Comparison of ENCODE assay signal across 23 cellular contexts in genomic region chr19:876780-877314, GRCh38. TPM values are rescaled to one million over a fixed set of nuclear protein-coding genes. Genes with fewer than 3 reads are reported as not detected.
DNase-seq lines count a peak whose midpoint lies in the region; ATAC-seq, FAIRE-seq and TF ChIP-seq lines count a peak whose summit lies in the region.
"Had no signal": no experiment of that assay in that cellular context is flagged by ENCODE, and none has a peak within 500 bp of the region (broad histone marks: within the 10 kb centered on the region; RNA-seq: fewer than 3 reads in every experiment).

No MANE protein-coding gene starts in this region.

- no peak for TF ChIP-seq EP300 in GM12878 (IDR thresholded peaks at IDR 0.05; ENCODE audit: borderline replicate concordance in 1 of 2, control insufficient read depth in 1 of 2, low read depth in 2 of 2, low read length in 2 of 2)

- H3K27me3 Mint-ChIP-seq in stimulated activated naive CD8-positive, alpha-beta T cell treated with anti-CD3 and anti-CD28 coated beads, Interleukin-15, amount 100 ng/mL, for 72 hours, result no peaks in the 10 kb centered on the region
- H3K27me3 Mint-ChIP-seq: CD4-positive, alpha-beta memory T cell had no signal

- H2AK5ac ChIP-seq in trophoblast cell (ENCODE audit: low read length), result no peak overlapping the region

- no peak overlapping the region for H3K4me3 Mint-ChIP-seq in stimulated activated naive CD8-positive, alpha-beta T cell treated with anti-CD3 and anti-CD28 coated beads, Interleukin-15, amount 100 ng/mL, for 72 hours
- H3K4me3 Mint-ChIP-seq: CD14-positive monocyte; CD4-positive, alpha-beta memory T cell; HFFc6 had no signal

- H3K9me3 ChIP-seq in GM12878 (replicated peaks; ENCODE audit: control insufficient read depth, insufficient read depth, low read length) (no peaks in the 10 kb centered on the region; the same call in 2 of the 3 replicates), trophoblast cell (ENCODE audit: insufficient read depth, low read depth, low read length) (peaks cover 4% of the 10 kb centered on the region)
- H3K9me3 ChIP-seq: BLaER1 had no signal

- no peaks in the 10 kb centered on the region for H3K4me1 ChIP-seq in GM12878 (ENCODE audit: control insufficient read depth, insufficient read depth, low read length)
- no peaks in the 10 kb centered on the region for H3K4me1 ChIP-seq in trophoblast cell (ENCODE audit: control insufficient read depth in 1 of 2, insufficient read depth in 2 of 2, low read length in 2 of 2)

- RAD21 ChIA-PET in GM12878 (lab: Charles Lee; ENCODE audit: unreplicated experiment), result no interaction called here

- no peak overlapping the region for H4K12ac ChIP-seq in trophoblast cell (ENCODE audit: low read depth, low read length)

- no peak overlapping the region for H2BK12ac ChIP-seq in trophoblast cell (ENCODE audit: low read length)

- FAIRE-seq in GM12878 (lab: Jason Lieb, UNC), result no peak
- FAIRE-seq: G401.6, GM12892, GM18507, H54 had no signal

- CTCF ChIA-PET in GM12878 (lab: Yijun Ruan, JAX), result no interaction called here

- H2BK120ac ChIP-seq in trophoblast cell (ENCODE audit: insufficient read depth, low read length, poor library complexity), result no peak overlapping the region

- H2AFZ ChIP-seq in GM12878 (ENCODE audit: control insufficient read depth, low read depth, low read length) (no peak overlapping the region), trophoblast cell (ENCODE audit: insufficient read depth, low read length, poor library complexity) (no peak overlapping the region)
- H2AFZ ChIP-seq: GM23248 had no signal

- no peak overlapping the region for H2BK5ac ChIP-seq in trophoblast cell (ENCODE audit: low read depth, low read length, poor library complexity)

- 0 out of 2 replicates have a peak, but pooled peaks have one; percentile 12 for TF ChIP-seq POLR2A in GM12878 (IDR thresholded peaks at IDR 0.05; ENCODE audit: low read depth, low read length)

- H3K4me3 ChIP-seq in GM12878 (no peak overlapping the region), trophoblast cell (ENCODE audit: low read depth, low read length) (no peak overlapping the region)
- H3K4me3 ChIP-seq: BLaER1, GM23248 had no signal

- no peaks in the 10 kb centered on the region for H3K9me3 Mint-ChIP-seq in stimulated activated naive CD8-positive, alpha-beta T cell treated with anti-CD3 and anti-CD28 coated beads, Interleukin-15, amount 100 ng/mL, for 72 hours
- H3K9me3 Mint-ChIP-seq: HFFc6 had no signal

- TF ChIP-seq CTCF in GM12878 (IDR thresholded peaks at IDR 0.05 in 2 of 3, conservative IDR thresholded peaks at IDR 0.05 in 1 of 3; ENCODE audit: control insufficient read depth in 2 of 3, extremely low read depth in 1 of 3, insufficient read depth in 1 of 3, low read depth in 3 of 3, low read length in 3 of 3), result no peak

- no peak overlapping the region for H3K23ac ChIP-seq in trophoblast cell (ENCODE audit: low read length)

- no peak overlapping the region for H3K4ac ChIP-seq in trophoblast cell (ENCODE audit: low read depth, low read length)

- H3K4me2 ChIP-seq in GM12878 (ENCODE audit: control insufficient read depth, insufficient read depth) (no peak overlapping the region), trophoblast cell (ENCODE audit: low read length) (peak overlapping the region; percentile 1)
- H3K4me2 ChIP-seq: BLaER1 had no signal

- H3K4me1 Mint-ChIP-seq in stimulated activated naive CD8-positive, alpha-beta T cell treated with anti-CD3 and anti-CD28 coated beads, Interleukin-15, amount 100 ng/mL, for 72 hours, result peaks cover 9% of the 10 kb centered on the region

- H3K14ac ChIP-seq in trophoblast cell (ENCODE audit: low read length), result no peak overlapping the region

- no peaks in the 10 kb centered on the region for H3K79me2 ChIP-seq in GM12878 (ENCODE audit: control insufficient read depth, insufficient read depth, low read length)
- no peaks in the 10 kb centered on the region for H3K79me2 ChIP-seq in trophoblast cell (ENCODE audit: control insufficient read depth, insufficient read depth, low read length, poor library complexity)

- POLR2A ChIA-PET in GM12878 (lab: Charles Lee), result interaction anchor here (0.6 to 1.5 kb wide), 2 partner anchors 12 to 32 kb away, joined by 3 read pairs; no protein-coding TSS in a partner anchor

- H3K36me3 ChIP-seq in GM12878 (ENCODE audit: control insufficient read depth in 2 of 2, insufficient read depth in 2 of 2, low read length in 1 of 2) (no peaks in the 10 kb centered on the region; a peak in 1 of 4 replicates), trophoblast cell (ENCODE audit: control insufficient read depth in 1 of 2, insufficient read depth in 2 of 2, low read length in 2 of 2) (peaks cover 55 to 60% of the 10 kb centered on the region in 2 experiments)

- no peaks in the 10 kb centered on the region for H3K79me1 ChIP-seq in trophoblast cell (ENCODE audit: low read length)

- H3K9ac ChIP-seq in GM12878 (ENCODE audit: control insufficient read depth, insufficient read depth, low read length), result no peak overlapping the region
- H3K9ac ChIP-seq in trophoblast cell (ENCODE audit: low read length), result no peak overlapping the region
- H3K9ac ChIP-seq: BLaER1, GM23248 had no signal

- SMC1A ChIA-PET in GM12878 (lab: Charles Lee; ENCODE audit: uncharacterized antibody, unreplicated experiment), result no interaction called here

- DNase-seq in DMS53 (lab: John Stamatoyannopoulos, UW) (peak; percentile 56), DMS53 treated with DMSO at 0.1 percent for 48 hours (lab: John Stamatoyannopoulos, UW; ENCODE audit: unreplicated experiment) (no peak), GM12878 (ENCODE audit: low read depth, low spot score) (no peak), trophoblast cell (no peak), NAMALWA (ENCODE audit: low spot score) (no peak)
- DNase-seq in stimulated activated naive CD8-positive, alpha-beta T cell treated with anti-CD3 and anti-CD28 coated beads, Interleukin-15, amount 100 ng/mL, for 72 hours, result no peak
- no peak for DNase-seq in stimulated activated naive CD8-positive, alpha-beta T cell treated with anti-CD3 and anti-CD28 coated beads, Interleukin-15, Interleukin-2, amounts not matched to agents 100 U/mL and 50 U/mL, for 24 hours
- DNase-seq: 8988T; Calu3; CD4-positive, alpha-beta memory T cell; GM23248; HCEC 1CT; HFFc6 had no signal

- H4K8ac ChIP-seq in trophoblast cell (ENCODE audit: low read depth, low read length), result no peak overlapping the region

- in situ Hi-C loops in GM12878 (cut with MboI), result no loop called here

- no peak overlapping the region for H3K18ac ChIP-seq in trophoblast cell (ENCODE audit: low read length)

- 69% methylated on average over 21 of the region's 29 CpGs for WGBS in GM12878 (ENCODE audit: insufficient coverage, insufficient replicate concordance, low lambda C conversion rate, missing lambda C conversion rate)
- WGBS in trophoblast cell (ENCODE audit: extremely low coverage, insufficient coverage, insufficient read length), result no CpG with 5 or more reads among the region's 29 CpGs

- H4K91ac ChIP-seq in trophoblast cell (ENCODE audit: low read depth, low read length), result no peak overlapping the region

- H4K20me1 ChIP-seq in GM12878 (ENCODE audit: control insufficient read depth, insufficient read depth), result no peaks in the 10 kb centered on the region

- TF ChIP-seq RAD21 in GM12878 (IDR thresholded peaks at IDR 0.05; ENCODE audit: insufficient read depth, low read depth, low read length), result no peak

- ATAC-seq in stimulated activated naive CD8-positive, alpha-beta T cell treated with anti-CD3 and anti-CD28 coated beads, Interleukin-15, amount 100 ng/mL, for 72 hours, result peak; percentile 16
- ATAC-seq in stimulated activated naive CD8-positive, alpha-beta T cell treated with anti-CD3 and anti-CD28 coated beads, Interleukin-15, Interleukin-2, amounts not matched to agents 100 U/mL and 50 U/mL, for 24 hours, result no peak
- ATAC-seq in GM12878 (no peak), HG03354 (IDR thresholded peaks at IDR 0.05; ENCODE audit: poor library complexity, severe bottlenecking, unreplicated experiment) (no peak)

- H3K27ac Mint-ChIP-seq in stimulated activated naive CD8-positive, alpha-beta T cell treated with anti-CD3 and anti-CD28 coated beads, Interleukin-15, amount 100 ng/mL, for 72 hours, result no peak overlapping the region
- H3K27ac Mint-ChIP-seq: HFFc6 had no signal

- intact Hi-C loops in GM12878 (cut with micrococcal nuclease; ENCODE audit: unreplicated experiment), result no loop called here

- H3K27ac ChIP-seq in GM12878 (ENCODE audit: control insufficient read depth, insufficient read depth), result no peak overlapping the region
- H3K27ac ChIP-seq in trophoblast cell (ENCODE audit: low read depth, low read length), result no peak overlapping the region
- H3K27ac ChIP-seq: BLaER1, GM23248 had no signal

- H3K27me3 ChIP-seq in GM12878 (replicated peaks in 1 of 2; ENCODE audit: control insufficient read depth in 2 of 2, insufficient read depth in 2 of 2, low read length in 1 of 2) (no peaks in the 10 kb centered on the region), trophoblast cell (ENCODE audit: insufficient read depth, low read length) (no peaks in the 10 kb centered on the region)
- H3K27me3 ChIP-seq: BLaER1 had no signal

- no TSS peak for BruUV-seq in GM12878 (replicated peaks; lab: Mats Ljungman, UMichigan)

RNA-seq across cellular contexts. Expression of gene MED16, which starts 16.1 kb away (rescaled TPM):
- total RNA-seq in GM12878 (2013; cell fraction: nucleolus; rRNA removed), result 36.0 and 39.7 TPM in 2 replicates
- total RNA-seq in GM12878 (2014; rRNA removed), result 10.7 and 14.5 TPM in 2 replicates
- total RNA-seq in GM12878 (2014; rRNA removed; fragmentation: Illumina TruSeq; extraction: Trizol), result 4.7 and 6.4 TPM in 2 replicates
- total RNA-seq in GM12878 (2021), result 48.2 and 49.4 TPM in 2 replicates
- polyA plus RNA-seq in GM12878 (2011; ENCODE audit: low read depth), result 14.5 TPM
- 3.8 and 12.7 TPM in 2 replicates for polyA plus RNA-seq in GM12878 (2011; rRNA removed)
- 38.0 and 39.5 TPM in 2 replicates for polyA plus RNA-seq in GM12878 (2011; cell fraction: cytosol; rRNA removed)
- 36.6 and 56.4 TPM in 2 replicates for polyA plus RNA-seq in GM12878 (2011; cell fraction: nucleus; rRNA removed)
- polyA plus RNA-seq in GM12878 (2012), result 36.5 and 37.4 TPM in 2 replicates
- 0.19 and 3.5 TPM in 2 replicates for polyA plus RNA-seq in GM12878 (2014; fragmentation: Illumina TruSeq; extraction: Trizol)
- polyA plus RNA-seq in GM12878 (2014; fragmentation: Nextera tagmentation; extraction: Ambion mirVana), result 1 to 10 TPM in 1 of 2 experiments, under 1 TPM in 1; 0.56 to 3.5 TPM
- polyA plus RNA-seq in GM12878 (2014; rRNA removed), result 24.4 and 28.9 TPM in 2 replicates
- 10 to 100 TPM; 49.6 to 51.1 TPM for polyA plus RNA-seq in GM12878 (2016; fragmentation: Nextera tagmentation; extraction: Ambion mirVana)
- 16.8 and 38.4 TPM in 2 replicates for polyA minus RNA-seq in GM12878 (2011; rRNA and poly(A)+ RNA removed)
- 31.8 and 34.9 TPM in 2 replicates for polyA minus RNA-seq in GM12878 (2011; cell fraction: cytosol; rRNA and poly(A)+ RNA removed)
- polyA minus RNA-seq in GM12878 (2011; cell fraction: nucleus; rRNA and poly(A)+ RNA removed), result 12.5 and 26.0 TPM in 2 replicates
- polyA plus RNA-seq in trophoblast cell (2013), result 24.8 and 25.9 TPM in 2 replicates

RNA-seq across cellular contexts. Expression of gene RNU6-9, which starts 16.4 kb away (rescaled TPM):
- total RNA-seq in GM12878 (2013; cell fraction: nucleolus; rRNA removed), result not detected in 2 replicates
- not detected in 2 replicates for total RNA-seq in GM12878 (2014; rRNA removed)
- not detected in 2 replicates for total RNA-seq in GM12878 (2014; rRNA removed; fragmentation: Illumina TruSeq; extraction: Trizol)
- total RNA-seq in GM12878 (2021), result not detected in 2 replicates
- not detected for polyA plus RNA-seq in GM12878 (2011; ENCODE audit: low read depth)
- polyA plus RNA-seq in GM12878 (2011; rRNA removed), result not detected in 2 replicates
- polyA plus RNA-seq in GM12878 (2011; cell fraction: cytosol; rRNA removed), result not detected in 2 replicates
- not detected in 2 replicates for polyA plus RNA-seq in GM12878 (2011; cell fraction: nucleus; rRNA removed)
- not detected in 2 replicates for polyA plus RNA-seq in GM12878 (2012)
- not detected in 2 replicates for polyA plus RNA-seq in GM12878 (2014; fragmentation: Illumina TruSeq; extraction: Trizol)
- polyA plus RNA-seq in GM12878 (2014; fragmentation: Nextera tagmentation; extraction: Ambion mirVana), result not detected
- not detected in 2 replicates for polyA plus RNA-seq in GM12878 (2014; rRNA removed)
- not detected for polyA plus RNA-seq in GM12878 (2016; fragmentation: Nextera tagmentation; extraction: Ambion mirVana)
- polyA minus RNA-seq in GM12878 (2011; rRNA and poly(A)+ RNA removed), result 1,322 TPM in 1 of 2 replicates, not detected in the other
- not detected in 2 replicates for polyA minus RNA-seq in GM12878 (2011; cell fraction: cytosol; rRNA and poly(A)+ RNA removed)
- under 0.01 TPM in 1 of 2 replicates, not detected in the other for polyA minus RNA-seq in GM12878 (2011; cell fraction: nucleus; rRNA and poly(A)+ RNA removed)
- not detected in 2 replicates for polyA plus RNA-seq in trophoblast cell (2013)
- total RNA-seq: A673; Calu3; CD4-positive, alpha-beta memory T cell; GM23248; HFFc6; HT-29 had no signal
- polyA plus RNA-seq: AG04450; CD14-positive monocyte; CD4-positive, alpha-beta memory T cell; GM23248 had no signal

RNA-seq across cellular contexts. Expression of gene CFD, which starts 17.4 kb away (rescaled TPM):
- 1.2 TPM in 1 of 2 replicates, not detected in the other for total RNA-seq in GM12878 (2013; cell fraction: nucleolus; rRNA removed)
- total RNA-seq in GM12878 (2014; rRNA removed) (0.73 and 0.93 TPM in 2 replicates), GM12878 (2014; rRNA removed; fragmentation: Illumina TruSeq; extraction: Trizol) (not detected in 2 replicates), GM12878 (2021) (0.36 and 0.58 TPM in 2 replicates)
- polyA plus RNA-seq in GM12878 (2011; ENCODE audit: low read depth), result not detected
- polyA plus RNA-seq in GM12878 (2011; rRNA removed) (0.05 TPM in 1 of 2 replicates, not detected in the other), GM12878 (2014; fragmentation: Illumina TruSeq; extraction: Trizol) (not detected in 2 replicates), GM12878 (2014; fragmentation: Nextera tagmentation; extraction: Ambion mirVana) (under 1 TPM in 1 of 2 experiments, not detected in 1; 0.06 TPM), GM12878 (2014; rRNA removed) (1.2 TPM in 1 of 2 replicates, not detected in the other), GM12878 (2016; fragmentation: Nextera tagmentation; extraction: Ambion mirVana) (1 to 10 TPM in 1 of 2 experiments, under 1 TPM in 1; 0.40 to 1.1 TPM)
- polyA plus RNA-seq in GM12878 (2011; cell fraction: cytosol; rRNA removed), result 0.15 and 0.47 TPM in 2 replicates
- polyA plus RNA-seq in GM12878 (2011; cell fraction: nucleus; rRNA removed), result 0.25 and 0.42 TPM in 2 replicates
- 0.67 and 0.69 TPM in 2 replicates for polyA plus RNA-seq in GM12878 (2012)
- polyA minus RNA-seq in GM12878 (2011; rRNA and poly(A)+ RNA removed), result not detected in 2 replicates
- polyA minus RNA-seq in GM12878 (2011; cell fraction: cytosol; rRNA and poly(A)+ RNA removed), result 1.2 and 2.0 TPM in 2 replicates
- not detected in 2 replicates for polyA minus RNA-seq in GM12878 (2011; cell fraction: nucleus; rRNA and poly(A)+ RNA removed)
- polyA plus RNA-seq in trophoblast cell (2013), result 0.18 and 0.39 TPM in 2 replicates

RNA-seq across cellular contexts. Expression of gene ELANE, which starts 24.7 kb away (rescaled TPM):
- total RNA-seq in GM12878 (2013; cell fraction: nucleolus; rRNA removed), result not detected in 2 replicates
- total RNA-seq in GM12878 (2014; rRNA removed) (not detected in 2 replicates), GM12878 (2014; rRNA removed; fragmentation: Illumina TruSeq; extraction: Trizol) (not detected in 2 replicates), GM12878 (2021) (not detected in 2 replicates)
- not detected for polyA plus RNA-seq in GM12878 (2011; ENCODE audit: low read depth)
- polyA plus RNA-seq in GM12878 (2011; rRNA removed) (not detected in 2 replicates), GM12878 (2014; fragmentation: Illumina TruSeq; extraction: Trizol) (not detected in 2 replicates), GM12878 (2014; fragmentation: Nextera tagmentation; extraction: Ambion mirVana) (not detected), GM12878 (2014; rRNA removed) (not detected in 2 replicates), GM12878 (2016; fragmentation: Nextera tagmentation; extraction: Ambion mirVana) (not detected)
- not detected in 2 replicates for polyA plus RNA-seq in GM12878 (2011; cell fraction: cytosol; rRNA removed)
- polyA plus RNA-seq in GM12878 (2011; cell fraction: nucleus; rRNA removed), result not detected in 2 replicates
- not detected in 2 replicates for polyA plus RNA-seq in GM12878 (2012)
- polyA minus RNA-seq in GM12878 (2011; rRNA and poly(A)+ RNA removed), result not detected in 2 replicates
- not detected in 2 replicates for polyA minus RNA-seq in GM12878 (2011; cell fraction: cytosol; rRNA and poly(A)+ RNA removed)
- polyA minus RNA-seq in GM12878 (2011; cell fraction: nucleus; rRNA and poly(A)+ RNA removed), result not detected in 2 replicates
- not detected in 2 replicates for polyA plus RNA-seq in trophoblast cell (2013)
- total RNA-seq: A673; Calu3; CD4-positive, alpha-beta memory T cell; GM23248; HT-29 had no signal
- polyA plus RNA-seq: AG04450; CD4-positive, alpha-beta memory T cell had no signal

RNA-seq across cellular contexts. Expression of gene PRTN3, which starts 36.0 kb away (rescaled TPM):
- not detected in 2 replicates for total RNA-seq in GM12878 (2013; cell fraction: nucleolus; rRNA removed)
- total RNA-seq in GM12878 (2014; rRNA removed), result not detected in 2 replicates
- total RNA-seq in GM12878 (2014; rRNA removed; fragmentation: Illumina TruSeq; extraction: Trizol), result not detected in 2 replicates
- not detected in 2 replicates for total RNA-seq in GM12878 (2021)
- not detected for polyA plus RNA-seq in GM12878 (2011; ENCODE audit: low read depth)
- polyA plus RNA-seq in GM12878 (2011; rRNA removed), result 0.08 TPM in 1 of 2 replicates, not detected in the other
- 0.10 TPM in 1 of 2 replicates, not detected in the other for polyA plus RNA-seq in GM12878 (2011; cell fraction: cytosol; rRNA removed)
- polyA plus RNA-seq in GM12878 (2011; cell fraction: nucleus; rRNA removed), result not detected in 2 replicates
- polyA plus RNA-seq in GM12878 (2012), result not detected in 2 replicates
- not detected in 2 replicates for polyA plus RNA-seq in GM12878 (2014; fragmentation: Illumina TruSeq; extraction: Trizol)
- not detected for polyA plus RNA-seq in GM12878 (2014; fragmentation: Nextera tagmentation; extraction: Ambion mirVana)
- polyA plus RNA-seq in GM12878 (2014; rRNA removed), result not detected in 2 replicates
- not detected for polyA plus RNA-seq in GM12878 (2016; fragmentation: Nextera tagmentation; extraction: Ambion mirVana)
- polyA minus RNA-seq in GM12878 (2011; rRNA and poly(A)+ RNA removed), result not detected in 2 replicates
- polyA minus RNA-seq in GM12878 (2011; cell fraction: cytosol; rRNA and poly(A)+ RNA removed), result not detected in 2 replicates
- not detected in 2 replicates for polyA minus RNA-seq in GM12878 (2011; cell fraction: nucleus; rRNA and poly(A)+ RNA removed)
- polyA plus RNA-seq in trophoblast cell (2013), result not detected in 2 replicates
- total RNA-seq: A673; Calu3; CD4-positive, alpha-beta memory T cell; GM23248; HFFc6; HT-29 had no signal
- polyA plus RNA-seq: AG04450; CD14-positive monocyte; CD4-positive, alpha-beta memory T cell; GM23248 had no signal
